In genomic region chr10:86077271-86077670, GRCh38 we compare ENCODE assay signal across 22 cellular contexts.
DNase-seq lines count a peak whose midpoint lies in the region; ATAC-seq, FAIRE-seq and TF ChIP-seq lines count a peak whose summit lies in the region.
"Had no signal": no experiment of that assay in that cellular context is flagged by ENCODE, and none has a peak within 500 bp of the region (broad histone marks: within the 10 kb centered on the region; RNA-seq: fewer than 3 reads in every experiment).

No MANE protein-coding gene starts in this region.

- H3K36me3 Mint-ChIP-seq in activated CD8-positive, alpha-beta memory T cell treated with anti-CD3 and anti-CD28 coated beads, Interleukin-2, amount 10 ng/mL, durations not matched to agents 7 days and 5 days: no peaks in the 10 kb centered on the region
- H3K36me3 Mint-ChIP-seq in activated naive CD4-positive, alpha-beta T cell treated with anti-CD3 and anti-CD28 coated beads, Interleukin-2, amount 50 U/mL, for 72 hours: no peaks in the 10 kb centered on the region
- H3K36me3 Mint-ChIP-seq: CD4-positive, CD25-positive, alpha-beta regulatory T cell; CD8-positive, alpha-beta T cell had no signal

- peak; percentile 11 for DNase-seq in activated CD8-positive, alpha-beta memory T cell treated with anti-CD3 and anti-CD28 coated beads, Interleukin-2, amount 10 ng/mL, durations not matched to agents 7 days and 5 days
- no peak for DNase-seq in activated CD8-positive, alpha-beta memory T cell treated with anti-CD3 and anti-CD28 coated beads, Interleukin-2, amount 50 U/mL, for 48 hours
- DNase-seq in bronchial epithelial cell (ENCODE audit: low read depth): no peak
- peak; percentile 10 for DNase-seq in osteoblast (ENCODE audit: insufficient read length, low spot score, missing footprints)
- peak; percentile 7 for DNase-seq in stomach
- DNase-seq in activated naive CD4-positive, alpha-beta T cell treated with anti-CD3 and anti-CD28 coated beads, Interleukin-2, amount 50 U/mL, for 72 hours (ENCODE audit: low spot score in 2 of 2): no peak
- DNase-seq: Caco-2; CD4-positive, CD25-positive, alpha-beta regulatory T cell; DMS153; DND-41; H9 had no signal

- H3K27ac ChIP-seq in osteoblast (ENCODE audit: low read depth, low read length) (no peak overlapping the region), stomach (no peak overlapping the region)
- H3K27ac ChIP-seq: 22Rv1, BLaER1, C4-2B had no signal

- no peaks in the 10 kb centered on the region for H3K27me3 ChIP-seq in bronchial epithelial cell (ENCODE audit: control insufficient read depth, insufficient read depth, low read length)
- no peaks in the 10 kb centered on the region for H3K27me3 ChIP-seq in osteoblast (ENCODE audit: insufficient read depth, low read length)
- peaks cover 0 to 5% (median 0%) of the 10 kb centered on the region in 3 donors for H3K27me3 ChIP-seq in stomach
- H3K27me3 ChIP-seq: BLaER1 had no signal

- H3K4me3 ChIP-seq in bronchial epithelial cell (ENCODE audit: low read depth, low read length) (no peak overlapping the region), osteoblast (ENCODE audit: insufficient read depth, low read length) (no peak overlapping the region), stomach (no peak overlapping the region)
- H3K4me3 ChIP-seq: BLaER1, GM23338 had no signal

- CTCF ChIA-PET in activated CD8-positive, alpha-beta memory T cell treated with anti-CD3 and anti-CD28 coated beads, Interleukin-2, amount 10 ng/mL, durations not matched to agents 7 days and 5 days (lab: Charles Lee): no interaction called here

- TF ChIP-seq EP300 in stomach (IDR thresholded peaks at IDR 0.05): no peak

- intact Hi-C loops in stomach (cut with DNase I; ENCODE audit: low total_unique reads): no loop called here

- H3K79me2 ChIP-seq in osteoblast (ENCODE audit: insufficient read depth, low read length): no peaks in the 10 kb centered on the region

- no peak for TF ChIP-seq POLR2A in stomach (IDR thresholded peaks at IDR 0.05)

- H3K4me2 ChIP-seq in osteoblast (ENCODE audit: insufficient read depth, low read length): no peak overlapping the region
- H3K4me2 ChIP-seq: BLaER1, GM23338 had no signal

- WGBS in stomach, 5 donors: 73 to 87% (median 81%) methylated on average over 6 of the region's 6 CpGs

- H3K4me1 ChIP-seq in osteoblast (ENCODE audit: insufficient read depth, low read length) (no peaks in the 10 kb centered on the region), stomach (no peaks in the 10 kb centered on the region)
- H3K4me1 ChIP-seq: BLaER1, Caco-2 had no signal

- no peak overlapping the region for H2AFZ ChIP-seq in osteoblast (ENCODE audit: low read length)
- H2AFZ ChIP-seq: GM23338 had no signal

- no peaks in the 10 kb centered on the region for H4K20me1 ChIP-seq in osteoblast (ENCODE audit: insufficient read depth, low read length)
- H4K20me1 ChIP-seq: BLaER1 had no signal

- H3K4me1 Mint-ChIP-seq in activated CD8-positive, alpha-beta memory T cell treated with anti-CD3 and anti-CD28 coated beads, Interleukin-2, amount 10 ng/mL, durations not matched to agents 7 days and 5 days: no peaks in the 10 kb centered on the region
- H3K4me1 Mint-ChIP-seq: B cell had no signal

- H3K4me3 Mint-ChIP-seq in activated CD8-positive, alpha-beta memory T cell treated with anti-CD3 and anti-CD28 coated beads, Interleukin-2, amount 10 ng/mL, durations not matched to agents 7 days and 5 days: no peak overlapping the region
- H3K4me3 Mint-ChIP-seq: B cell; CD4-positive, CD25-positive, alpha-beta regulatory T cell; CD8-positive, alpha-beta T cell; GM23338; H9 had no signal

- H3K27me3 Mint-ChIP-seq in activated CD8-positive, alpha-beta memory T cell treated with anti-CD3 and anti-CD28 coated beads, Interleukin-2, amount 10 ng/mL, durations not matched to agents 7 days and 5 days: peaks cover 7% of the 10 kb centered on the region
- H3K27me3 Mint-ChIP-seq: CD4-positive, CD25-positive, alpha-beta regulatory T cell had no signal

- ATAC-seq in activated CD8-positive, alpha-beta memory T cell treated with anti-CD3 and anti-CD28 coated beads, Interleukin-2, amount 10 ng/mL, durations not matched to agents 7 days and 5 days: no peak
- ATAC-seq in GM19467 (IDR thresholded peaks at IDR 0.05; ENCODE audit: unreplicated experiment) (no peak), GM21529 (IDR thresholded peaks at IDR 0.05; ENCODE audit: unreplicated experiment) (no peak)
- ATAC-seq in activated naive CD4-positive, alpha-beta T cell treated with anti-CD3 and anti-CD28 coated beads, Interleukin-2, amount 50 U/mL, for 72 hours: no peak
- ATAC-seq: CD8-positive, alpha-beta T cell; GM23338 had no signal

- TF ChIP-seq CTCF in bronchial epithelial cell (IDR thresholded peaks at IDR 0.05; ENCODE audit: insufficient read depth, low read length, severe bottlenecking) (no peak), osteoblast (IDR thresholded peaks at IDR 0.05; ENCODE audit: extremely low read depth, low read depth, low read length) (no peak), stomach (IDR thresholded peaks at IDR 0.05) (no peak)

- H3K9me3 ChIP-seq in osteoblast (ENCODE audit: low read depth, low read length) (no peaks in the 10 kb centered on the region), stomach (no peaks in the 10 kb centered on the region)
- H3K9me3 ChIP-seq: BLaER1, Caco-2 had no signal

- no peaks in the 10 kb centered on the region for H3K9me3 Mint-ChIP-seq in activated CD8-positive, alpha-beta memory T cell treated with anti-CD3 and anti-CD28 coated beads, Interleukin-2, amount 10 ng/mL, durations not matched to agents 7 days and 5 days (ENCODE audit: low read depth)
- H3K9me3 Mint-ChIP-seq in activated naive CD4-positive, alpha-beta T cell treated with anti-CD3 and anti-CD28 coated beads, Interleukin-2, amount 50 U/mL, for 72 hours: no peaks in the 10 kb centered on the region
- H3K9me3 Mint-ChIP-seq: CD8-positive, alpha-beta T cell; H9 had no signal

- no peaks in the 10 kb centered on the region for H3K36me3 ChIP-seq in bronchial epithelial cell (ENCODE audit: control insufficient read depth, insufficient read depth, low read length)
- no peaks in the 10 kb centered on the region for H3K36me3 ChIP-seq in osteoblast (ENCODE audit: insufficient read depth, low read length)
- no peaks in the 10 kb centered on the region for H3K36me3 ChIP-seq in stomach
- H3K36me3 ChIP-seq: BLaER1 had no signal

- peak; percentile 7 for FAIRE-seq in bronchial epithelial cell (lab: Jason Lieb, UNC)
- FAIRE-seq: A204.1, G401.6, GM12892 had no signal

- no peak overlapping the region for H3K27ac Mint-ChIP-seq in activated CD8-positive, alpha-beta memory T cell treated with anti-CD3 and anti-CD28 coated beads, Interleukin-2, amount 10 ng/mL, durations not matched to agents 7 days and 5 days
- peak overlapping the region in 1 of 2 donors; percentile 45 for H3K27ac Mint-ChIP-seq in activated naive CD4-positive, alpha-beta T cell treated with anti-CD3 and anti-CD28 coated beads, Interleukin-2, amount 50 U/mL, for 72 hours
- H3K27ac Mint-ChIP-seq: B cell; CD4-positive, CD25-positive, alpha-beta regulatory T cell; CD8-positive, alpha-beta T cell; GM23338; H9 had no signal

Comparison
In these comparisons a context has a peak if more than half of its experiments do, and no peak if none do; other contexts are left out.
1. DNase-seq: peak in activated CD8-positive, alpha-beta memory T cell treated with anti-CD3 and anti-CD28 coated beads, Interleukin-2, amount 10 ng/mL, durations not matched to agents 7 days and 5 days (single experiment), osteoblast (single experiment) and stomach (single experiment); none in activated CD8-positive, alpha-beta memory T cell treated with anti-CD3 and anti-CD28 coated beads, Interleukin-2, amount 50 U/mL, for 48 hours (single experiment), bronchial epithelial cell (single experiment) and activated naive CD4-positive, alpha-beta T cell treated with anti-CD3 and anti-CD28 coated beads, Interleukin-2, amount 50 U/mL, for 72 hours (0 of 2).